Comparison of ENCODE assay signal across 23 cellular contexts in genomic region chr3:14295777-14296176, GRCh38.
A peak's percentile ranks its signal among the peaks of the same experiment; 100 is the strongest.
DNase-seq lines count a peak whose midpoint lies in the region; ATAC-seq and TF ChIP-seq lines count a peak whose summit lies in the region.
"Had no signal": no experiment of that assay in that cellular context is flagged by ENCODE, and none has a peak within 500 bp of the region (broad histone marks: within the 10 kb centered on the region; RNA-seq: fewer than 3 reads in every experiment).

No MANE protein-coding gene starts in this region.

- H3K4me1 Mint-ChIP-seq in type B pancreatic cell (ENCODE audit: unreplicated experiment): peaks cover 14% of the 10 kb centered on the region

- H3K9me3 ChIP-seq in mucosa of descending colon (no peaks in the 10 kb centered on the region), HAP-1 (no peaks in the 10 kb centered on the region)
- H3K9me3 ChIP-seq: upper lobe of right lung had no signal

- peaks cover 3% of the 10 kb centered on the region; the same call in 1 of the 2 replicates for H3K27me3 ChIP-seq in HAP-1 (ENCODE audit: low read depth)
- H3K27me3 ChIP-seq: cardiac muscle cell, upper lobe of right lung had no signal

- H3K36me3 Mint-ChIP-seq in type B pancreatic cell: no peaks in the 10 kb centered on the region
- H3K36me3 Mint-ChIP-seq: activated naive CD8-positive, alpha-beta T cell; CD14-positive monocyte had no signal

- H3K4me3 ChIP-seq in mucosa of descending colon (no peak overlapping the region), HAP-1 (no peak overlapping the region)
- H3K4me3 ChIP-seq: cardiac muscle cell, coronary artery, GM23248, upper lobe of right lung had no signal

- peak; percentile 57 for DNase-seq in HuH-7 (ENCODE audit: low spot score)
- DNase-seq in SW480 (ENCODE audit: low spot score): peak; percentile 71
- DNase-seq in mucosa of descending colon: no peak
- no peak for DNase-seq in type B pancreatic cell (ENCODE audit: extremely low spot score, unreplicated experiment)
- DNase-seq in HAP-1 (ENCODE audit: low spot score in 2 of 2): no peak
- no peak for DNase-seq in stimulated activated naive CD4-positive, alpha-beta T cell treated with Interleukin-2 at 50 U/mL for 16 hours (lab: John Stamatoyannopoulos, UW)
- DNase-seq in DMS114 treated with DMSO at 0.1 percent for 48 hours (lab: John Stamatoyannopoulos, UW; ENCODE audit: unreplicated experiment): no peak
- DNase-seq: activated CD4-positive, alpha-beta T cell treated with anti-CD3 and anti-CD28 coated beads for 1 hour; activated CD8-positive, alpha-beta T cell treated with anti-CD3 and anti-CD28 coated beads for 36 hours; aorta; effector memory CD4-positive, alpha-beta T cell; erythroblast; GM23248; NCI-H1105 treated with DMSO at 0.1 percent for 48 hours; NCI-H2081; NCI-H2227 treated with DMSO at 0.1 percent for 48 hours; NCI-H82; stimulated activated CD4-positive, alpha-beta T cell treated with anti-CD3 and anti-CD28 coated beads, Interleukin-2, amount 100 ng/mL, for 48 hours; upper lobe of right lung had no signal

- in situ Hi-C loops in HAP-1 (cut with MboI; ENCODE audit: low sequenced_read_pairs): no loop called here

- H3K36me3 ChIP-seq in mucosa of descending colon (ENCODE audit: low read depth): no peaks in the 10 kb centered on the region
- no peaks in the 10 kb centered on the region for H3K36me3 ChIP-seq in HAP-1 (replicated peaks)
- H3K36me3 ChIP-seq: cardiac muscle cell, upper lobe of right lung had no signal

- no peaks in the 10 kb centered on the region for H3K9me3 Mint-ChIP-seq in type B pancreatic cell
- H3K9me3 Mint-ChIP-seq: activated CD8-positive, alpha-beta T cell treated with anti-CD3 and anti-CD28 coated beads for 36 hours had no signal

- H3K4me3 Mint-ChIP-seq in type B pancreatic cell: no peak overlapping the region
- H3K4me3 Mint-ChIP-seq: activated CD8-positive, alpha-beta T cell treated with anti-CD3 and anti-CD28 coated beads for 36 hours; activated naive CD8-positive, alpha-beta T cell had no signal

- H3K4me1 ChIP-seq in mucosa of descending colon (ENCODE audit: low read depth): peaks cover 22% of the 10 kb centered on the region
- H3K4me1 ChIP-seq in HAP-1: peaks cover 8% of the 10 kb centered on the region
- H3K4me1 ChIP-seq: upper lobe of right lung had no signal

- intact Hi-C loops in mucosa of descending colon (cut with DNase I, micrococcal nuclease): no loop called here

- peak overlapping the region; percentile 68 for H3K27ac Mint-ChIP-seq in type B pancreatic cell
- H3K27ac Mint-ChIP-seq: activated CD8-positive, alpha-beta T cell treated with anti-CD3 and anti-CD28 coated beads for 36 hours; activated naive CD8-positive, alpha-beta T cell; CD14-positive monocyte had no signal

- no peaks in the 10 kb centered on the region for H3K27me3 Mint-ChIP-seq in type B pancreatic cell

- peak; percentile 88 for ATAC-seq in mucosa of descending colon
- ATAC-seq: activated CD8-positive, alpha-beta T cell treated with anti-CD3 and anti-CD28 coated beads for 36 hours; upper lobe of right lung had no signal

- no peak for TF ChIP-seq CTCF in mucosa of descending colon (IDR thresholded peaks at IDR 0.05)
- no peak for TF ChIP-seq CTCF in type B pancreatic cell (conservative IDR thresholded peaks at IDR 0.05)

Comparison
In these comparisons a context has a peak if more than half of its experiments do, and no peak if none do; other contexts are left out.
1. DNase-seq: peak in HuH-7 (single experiment) and SW480 (single experiment); none in mucosa of descending colon (0 of 3), type B pancreatic cell (single experiment), HAP-1 (0 of 2), stimulated activated naive CD4-positive, alpha-beta T cell treated with Interleukin-2 at 50 U/mL for 16 hours (single experiment) and DMS114 treated with DMSO at 0.1 percent for 48 hours (single experiment).